8 cellular contexts compared by ENCODE assay signal in genomic region chr10:104333037-104333727, GRCh38. TPM values are rescaled to one million over a fixed set of nuclear protein-coding genes. Genes with fewer than 3 reads are reported as not detected.
DNase-seq lines count a peak whose midpoint lies in the region; ATAC-seq and TF ChIP-seq lines count a peak whose summit lies in the region.

No MANE protein-coding gene starts in this region.

- intact Hi-C loops in MCF 10A (cut with micrococcal nuclease): loop anchor here (10.0 kb wide), 1 partner anchor 448 kb away; no protein-coding TSS in a partner anchor
- intact Hi-C loops in mammary epithelial cell (cut with micrococcal nuclease): no loop called here

- ATAC-seq in upper lobe of left lung (ENCODE audit: low FRiP score in 2 of 2): no peak
- ATAC-seq in HG02763 (IDR thresholded peaks at IDR 0.05; ENCODE audit: unreplicated experiment): no peak

- CTCF ChIA-PET in MCF 10A (lab: Yijun Ruan, JAX) (interaction anchor here (1.3 to 10.5 kb wide), 3 partner anchors 17 to 50 kb away, joined by 3 to 79 read pairs (median 5); no protein-coding TSS in a partner anchor), mammary epithelial cell (lab: Charles Lee; ENCODE audit: low non-redundant PET) (no interaction called here)

- H3F3A ChIP-seq in neural progenitor cell (ENCODE audit: low read depth): peaks cover 49% of the 10 kb centered on the region

- no peak overlapping the region for H3K9ac ChIP-seq in mammary epithelial cell (ENCODE audit: insufficient read depth, low read length)
- no peak overlapping the region for H3K9ac ChIP-seq in neural progenitor cell

- DNase-seq in MCF 10A (ENCODE audit: unreplicated experiment): no peak
- DNase-seq in mammary epithelial cell: no peak
- DNase-seq in central memory CD4-positive, alpha-beta T cell: peak; percentile 69
- DNase-seq in neural progenitor cell (ENCODE audit: low spot score): no peak
- peak in 1 of 2 donors; percentile 29 for DNase-seq in upper lobe of left lung
- DNase-seq in NK-92 (lab: John Stamatoyannopoulos, UW; ENCODE audit: unreplicated experiment): no peak
- no peak for DNase-seq in 8988T

- TF ChIP-seq CTCF in MCF 10A (IDR thresholded peaks at IDR 0.05; ENCODE audit: unreplicated experiment) (no peak), mammary epithelial cell (conservative IDR thresholded peaks at IDR 0.05 in 1 of 2, IDR thresholded peaks at IDR 0.05 in 1 of 2; ENCODE audit: extremely low read depth in 1 of 2, insufficient read depth in 1 of 2, low read depth in 1 of 2, low read length in 2 of 2) (no peak), neural progenitor cell (IDR thresholded peaks at IDR 0.05) (no peak), upper lobe of left lung (IDR thresholded peaks at IDR 0.05) (no peak)

- no peaks in the 10 kb centered on the region for H3K9me3 ChIP-seq in mammary epithelial cell (replicated peaks; ENCODE audit: insufficient read depth, low read length)
- H3K9me3 ChIP-seq in neural progenitor cell (ENCODE audit: low read depth): no peaks in the 10 kb centered on the region
- no peaks in the 10 kb centered on the region for H3K9me3 ChIP-seq in upper lobe of left lung

- H3K4me1 ChIP-seq in mammary epithelial cell (ENCODE audit: insufficient read depth, low read length): peaks cover 68% of the 10 kb centered on the region
- H3K4me1 ChIP-seq in neural progenitor cell: peaks cover 61% of the 10 kb centered on the region
- H3K4me1 ChIP-seq in upper lobe of left lung: peaks cover 78 to 92% (median 83%) of the 10 kb centered on the region in 4 donors

- dilution Hi-C loops in mammary epithelial cell (cut with HindIII; ENCODE audit: low sequenced_read_pairs): no loop called here

- H3K9me3 Mint-ChIP-seq in MCF 10A (ENCODE audit: unreplicated experiment) (no peaks in the 10 kb centered on the region), neural progenitor cell (no peaks in the 10 kb centered on the region)

- H3K4me3 Mint-ChIP-seq in MCF 10A (ENCODE audit: unreplicated experiment) (no peak overlapping the region), neural progenitor cell (peak overlapping the region; percentile 67)

- no peaks in the 10 kb centered on the region for H4K20me1 ChIP-seq in mammary epithelial cell (ENCODE audit: insufficient read depth, low read length)
- H4K20me1 ChIP-seq in neural progenitor cell (ENCODE audit: low read depth): peaks cover 83% of the 10 kb centered on the region

- 100% methylated on average over 6 of the region's 13 CpGs for WGBS in mammary epithelial cell (ENCODE audit: low coverage, missing lambda C conversion rate)
- 72 to 77% methylated on average over 12 to 13 of the region's 13 CpGs for WGBS in upper lobe of left lung, 2 donors

- TF ChIP-seq POLR2A in upper lobe of left lung (IDR thresholded peaks at IDR 0.05): no peak

- no peak overlapping the region for H3K4me3 ChIP-seq in mammary epithelial cell (replicated peaks in 1 of 3; ENCODE audit: insufficient read depth in 1 of 3, low read depth in 2 of 3, low read length in 3 of 3)
- H3K4me3 ChIP-seq in neural progenitor cell: no peak overlapping the region
- H3K4me3 ChIP-seq in upper lobe of left lung: no peak overlapping the region

- H3K4me2 ChIP-seq in mammary epithelial cell (ENCODE audit: insufficient read depth, low read depth, low read length): no peak overlapping the region
- H3K4me2 ChIP-seq in neural progenitor cell: peak overlapping the region; percentile 15

- H3K79me2 ChIP-seq in mammary epithelial cell (ENCODE audit: insufficient read depth, low read length) (peaks cover 79% of the 10 kb centered on the region), neural progenitor cell (ENCODE audit: low read depth) (peaks cover 70% of the 10 kb centered on the region)

- BruUV-seq in MCF 10A (replicated peaks; lab: Mats Ljungman, UMichigan): no TSS peak
- BruUV-seq in mammary epithelial cell (replicated peaks; lab: Mats Ljungman, UMichigan): no TSS peak

- H3K36me3 Mint-ChIP-seq in MCF 10A (ENCODE audit: insufficient read depth, unreplicated experiment): peaks cover 6% of the 10 kb centered on the region
- H3K36me3 Mint-ChIP-seq in neural progenitor cell: peaks cover 2% of the 10 kb centered on the region

- H3K27ac ChIP-seq in mammary epithelial cell (ENCODE audit: insufficient read depth, low read depth, low read length): no peak overlapping the region
- no peak overlapping the region for H3K27ac ChIP-seq in neural progenitor cell
- peak overlapping the region; percentile 88 to 100 (median 94) for H3K27ac ChIP-seq in upper lobe of left lung

- H3K27me3 Mint-ChIP-seq in MCF 10A (ENCODE audit: insufficient read depth, unreplicated experiment) (no peaks in the 10 kb centered on the region), neural progenitor cell (ENCODE audit: insufficient read depth, low read depth) (peaks cover 7% of the 10 kb centered on the region)

- no peak for TF ChIP-seq EP300 in upper lobe of left lung (IDR thresholded peaks at IDR 0.05)

- in situ Hi-C loops in mammary epithelial cell (cut with MboI; ENCODE audit: low sequenced_read_pairs in 2 of 2): no loop called here

- no peak overlapping the region for H2AFZ ChIP-seq in mammary epithelial cell (ENCODE audit: low read depth, low read length)
- H2AFZ ChIP-seq in neural progenitor cell (replicated peaks): no peak overlapping the region

- peaks cover 2% of the 10 kb centered on the region for H3K36me3 ChIP-seq in mammary epithelial cell (ENCODE audit: insufficient read depth, low read length)
- no peaks in the 10 kb centered on the region for H3K36me3 ChIP-seq in neural progenitor cell
- peaks cover 0 to 12% (median 0%) of the 10 kb centered on the region in 4 donors for H3K36me3 ChIP-seq in upper lobe of left lung

- H3K27me3 ChIP-seq in mammary epithelial cell (ENCODE audit: insufficient read depth, low read length) (no peaks in the 10 kb centered on the region), neural progenitor cell (peaks cover 30% of the 10 kb centered on the region), upper lobe of left lung (no peaks in the 10 kb centered on the region)

- H3K27ac Mint-ChIP-seq in MCF 10A (ENCODE audit: low read depth, unreplicated experiment): peak overlapping the region; percentile 46
- H3K27ac Mint-ChIP-seq in neural progenitor cell: peak overlapping the region; percentile 55

- POLR2A ChIA-PET in MCF 10A (lab: Yijun Ruan, JAX): interaction anchor here (6.9 kb wide), 1 partner anchor 12 kb away, joined by 146 read pairs; no protein-coding TSS in a partner anchor

- peaks cover 62% of the 10 kb centered on the region for H3K4me1 Mint-ChIP-seq in MCF 10A (ENCODE audit: insufficient read depth, unreplicated experiment)
- H3K4me1 Mint-ChIP-seq in neural progenitor cell: peaks cover 77% of the 10 kb centered on the region

RNA-seq across cellular contexts. Expression of gene ITPRIP, which starts 5.1 kb away (rescaled TPM):
- total RNA-seq in MCF 10A (2022): 29.4 and 29.8 TPM in 2 replicates
- total RNA-seq in mammary epithelial cell: 10 to 100 TPM; 21.5 to 37.2 TPM
- polyA plus RNA-seq in mammary epithelial cell: 14.4 TPM
- polyA minus RNA-seq in mammary epithelial cell: 24.0 TPM
- 1.6 and 4.4 TPM in 2 replicates for total RNA-seq in neural progenitor cell (ENCODE audit: low replicate concordance)
- 10 to 100 TPM; 28.3 to 86.2 (median 34.4) TPM for total RNA-seq in upper lobe of left lung

RNA-seq across cellular contexts. Expression of gene CFAP58, which starts 20.5 kb away (rescaled TPM):
- total RNA-seq in MCF 10A (2022) (0.89 and 1.1 TPM in 2 replicates), mammary epithelial cell (1 to 10 TPM in 1 of 2 donors, under 1 TPM in 1; 0.17 to 1.0 TPM), neural progenitor cell (ENCODE audit: low replicate concordance) (0.53 and 1.7 TPM in 2 replicates), upper lobe of left lung (10 to 100 TPM in 1 of 6 donors, 1 to 10 TPM in 3, under 1 TPM in 2; 0.14 to 11.0 (median 1.0) TPM)
- polyA plus RNA-seq in mammary epithelial cell: 0.23 TPM
- not detected for polyA minus RNA-seq in mammary epithelial cell

Comparison
In these comparisons a context has a peak if more than half of its experiments do, and no peak if none do; other contexts are left out.
1. H3K27ac ChIP-seq: peak in upper lobe of left lung (4 of 4); none in mammary epithelial cell (single experiment) and neural progenitor cell (single experiment).